In the genomic region with DNA sequence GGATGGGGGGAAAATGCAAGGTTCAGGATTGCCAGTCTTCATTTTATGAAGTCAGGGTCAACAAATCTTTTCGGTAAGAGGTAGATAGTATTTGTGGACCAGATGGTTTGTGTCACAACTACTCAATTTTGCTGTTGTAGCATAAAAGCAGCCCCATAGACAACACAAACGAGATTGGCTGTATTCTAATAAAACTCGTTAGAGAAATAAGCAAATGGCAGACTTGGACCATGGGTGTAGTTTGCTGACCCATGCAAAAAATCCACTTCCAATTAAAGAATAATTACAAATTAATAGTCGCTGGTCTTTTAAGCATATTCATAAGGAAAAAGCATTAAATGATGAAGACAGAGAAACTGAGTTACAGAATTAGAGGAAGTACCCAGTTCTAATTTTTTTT, we compare ENCODE assay signal across 1 cellular context.
TF ChIP-seq lines count a peak whose summit lies in the region.

No MANE protein-coding gene starts in this region.

TF ChIP-seq in K562, 482 proteins besides CTCF, POLR2A, EP300 and RAD21 (continued from another document):
- TF ChIP-seq, protein P1, sequence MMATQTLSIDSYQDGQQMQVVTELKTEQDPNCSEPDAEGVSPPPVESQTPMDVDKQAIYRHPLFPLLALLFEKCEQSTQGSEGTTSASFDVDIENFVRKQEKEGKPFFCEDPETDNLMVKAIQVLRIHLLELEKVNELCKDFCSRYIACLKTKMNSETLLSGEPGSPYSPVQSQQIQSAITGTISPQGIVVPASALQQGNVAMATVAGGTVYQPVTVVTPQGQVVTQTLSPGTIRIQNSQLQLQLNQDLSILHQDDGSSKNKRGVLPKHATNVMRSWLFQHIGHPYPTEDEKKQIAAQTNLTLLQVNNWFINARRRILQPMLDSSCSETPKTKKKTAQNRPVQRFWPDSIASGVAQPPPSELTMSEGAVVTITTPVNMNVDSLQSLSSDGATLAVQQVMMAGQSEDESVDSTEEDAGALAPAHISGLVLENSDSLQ (IDR thresholded peaks at IDR 0.05): no peak
- TF ChIP-seq CHD4 (IDR thresholded peaks at IDR 0.05; ENCODE audit: insufficient read depth, insufficient replicate concordance, low read depth, low read length, poor library complexity, severe bottlenecking) (no peak), SREBF2 (CRISPR knock-in tag; IDR thresholded peaks at IDR 0.05) (no peak), ETV6 (IDR thresholded peaks at IDR 0.05; ENCODE audit: borderline replicate concordance in 1 of 2, low read depth in 2 of 2, low read length in 1 of 2) (no peak), ETV6 (CRISPR knock-in tag; IDR thresholded peaks at IDR 0.05; ENCODE audit: borderline replicate concordance) (no peak), MAFG (tag; conservative IDR thresholded peaks at IDR 0.05) (0 out of 2 replicates have a peak, but pooled peaks have one; percentile 34), ZBTB34 (CRISPR knock-in tag; IDR thresholded peaks at IDR 0.05) (no peak), MTA3 (IDR thresholded peaks at IDR 0.05; ENCODE audit: borderline replicate concordance) (no peak), POU5F1 (IDR thresholded peaks at IDR 0.05; ENCODE audit: borderline replicate concordance, low read depth, low read length, partially characterized antibody) (no peak)
- TF ChIP-seq, protein P2, sequence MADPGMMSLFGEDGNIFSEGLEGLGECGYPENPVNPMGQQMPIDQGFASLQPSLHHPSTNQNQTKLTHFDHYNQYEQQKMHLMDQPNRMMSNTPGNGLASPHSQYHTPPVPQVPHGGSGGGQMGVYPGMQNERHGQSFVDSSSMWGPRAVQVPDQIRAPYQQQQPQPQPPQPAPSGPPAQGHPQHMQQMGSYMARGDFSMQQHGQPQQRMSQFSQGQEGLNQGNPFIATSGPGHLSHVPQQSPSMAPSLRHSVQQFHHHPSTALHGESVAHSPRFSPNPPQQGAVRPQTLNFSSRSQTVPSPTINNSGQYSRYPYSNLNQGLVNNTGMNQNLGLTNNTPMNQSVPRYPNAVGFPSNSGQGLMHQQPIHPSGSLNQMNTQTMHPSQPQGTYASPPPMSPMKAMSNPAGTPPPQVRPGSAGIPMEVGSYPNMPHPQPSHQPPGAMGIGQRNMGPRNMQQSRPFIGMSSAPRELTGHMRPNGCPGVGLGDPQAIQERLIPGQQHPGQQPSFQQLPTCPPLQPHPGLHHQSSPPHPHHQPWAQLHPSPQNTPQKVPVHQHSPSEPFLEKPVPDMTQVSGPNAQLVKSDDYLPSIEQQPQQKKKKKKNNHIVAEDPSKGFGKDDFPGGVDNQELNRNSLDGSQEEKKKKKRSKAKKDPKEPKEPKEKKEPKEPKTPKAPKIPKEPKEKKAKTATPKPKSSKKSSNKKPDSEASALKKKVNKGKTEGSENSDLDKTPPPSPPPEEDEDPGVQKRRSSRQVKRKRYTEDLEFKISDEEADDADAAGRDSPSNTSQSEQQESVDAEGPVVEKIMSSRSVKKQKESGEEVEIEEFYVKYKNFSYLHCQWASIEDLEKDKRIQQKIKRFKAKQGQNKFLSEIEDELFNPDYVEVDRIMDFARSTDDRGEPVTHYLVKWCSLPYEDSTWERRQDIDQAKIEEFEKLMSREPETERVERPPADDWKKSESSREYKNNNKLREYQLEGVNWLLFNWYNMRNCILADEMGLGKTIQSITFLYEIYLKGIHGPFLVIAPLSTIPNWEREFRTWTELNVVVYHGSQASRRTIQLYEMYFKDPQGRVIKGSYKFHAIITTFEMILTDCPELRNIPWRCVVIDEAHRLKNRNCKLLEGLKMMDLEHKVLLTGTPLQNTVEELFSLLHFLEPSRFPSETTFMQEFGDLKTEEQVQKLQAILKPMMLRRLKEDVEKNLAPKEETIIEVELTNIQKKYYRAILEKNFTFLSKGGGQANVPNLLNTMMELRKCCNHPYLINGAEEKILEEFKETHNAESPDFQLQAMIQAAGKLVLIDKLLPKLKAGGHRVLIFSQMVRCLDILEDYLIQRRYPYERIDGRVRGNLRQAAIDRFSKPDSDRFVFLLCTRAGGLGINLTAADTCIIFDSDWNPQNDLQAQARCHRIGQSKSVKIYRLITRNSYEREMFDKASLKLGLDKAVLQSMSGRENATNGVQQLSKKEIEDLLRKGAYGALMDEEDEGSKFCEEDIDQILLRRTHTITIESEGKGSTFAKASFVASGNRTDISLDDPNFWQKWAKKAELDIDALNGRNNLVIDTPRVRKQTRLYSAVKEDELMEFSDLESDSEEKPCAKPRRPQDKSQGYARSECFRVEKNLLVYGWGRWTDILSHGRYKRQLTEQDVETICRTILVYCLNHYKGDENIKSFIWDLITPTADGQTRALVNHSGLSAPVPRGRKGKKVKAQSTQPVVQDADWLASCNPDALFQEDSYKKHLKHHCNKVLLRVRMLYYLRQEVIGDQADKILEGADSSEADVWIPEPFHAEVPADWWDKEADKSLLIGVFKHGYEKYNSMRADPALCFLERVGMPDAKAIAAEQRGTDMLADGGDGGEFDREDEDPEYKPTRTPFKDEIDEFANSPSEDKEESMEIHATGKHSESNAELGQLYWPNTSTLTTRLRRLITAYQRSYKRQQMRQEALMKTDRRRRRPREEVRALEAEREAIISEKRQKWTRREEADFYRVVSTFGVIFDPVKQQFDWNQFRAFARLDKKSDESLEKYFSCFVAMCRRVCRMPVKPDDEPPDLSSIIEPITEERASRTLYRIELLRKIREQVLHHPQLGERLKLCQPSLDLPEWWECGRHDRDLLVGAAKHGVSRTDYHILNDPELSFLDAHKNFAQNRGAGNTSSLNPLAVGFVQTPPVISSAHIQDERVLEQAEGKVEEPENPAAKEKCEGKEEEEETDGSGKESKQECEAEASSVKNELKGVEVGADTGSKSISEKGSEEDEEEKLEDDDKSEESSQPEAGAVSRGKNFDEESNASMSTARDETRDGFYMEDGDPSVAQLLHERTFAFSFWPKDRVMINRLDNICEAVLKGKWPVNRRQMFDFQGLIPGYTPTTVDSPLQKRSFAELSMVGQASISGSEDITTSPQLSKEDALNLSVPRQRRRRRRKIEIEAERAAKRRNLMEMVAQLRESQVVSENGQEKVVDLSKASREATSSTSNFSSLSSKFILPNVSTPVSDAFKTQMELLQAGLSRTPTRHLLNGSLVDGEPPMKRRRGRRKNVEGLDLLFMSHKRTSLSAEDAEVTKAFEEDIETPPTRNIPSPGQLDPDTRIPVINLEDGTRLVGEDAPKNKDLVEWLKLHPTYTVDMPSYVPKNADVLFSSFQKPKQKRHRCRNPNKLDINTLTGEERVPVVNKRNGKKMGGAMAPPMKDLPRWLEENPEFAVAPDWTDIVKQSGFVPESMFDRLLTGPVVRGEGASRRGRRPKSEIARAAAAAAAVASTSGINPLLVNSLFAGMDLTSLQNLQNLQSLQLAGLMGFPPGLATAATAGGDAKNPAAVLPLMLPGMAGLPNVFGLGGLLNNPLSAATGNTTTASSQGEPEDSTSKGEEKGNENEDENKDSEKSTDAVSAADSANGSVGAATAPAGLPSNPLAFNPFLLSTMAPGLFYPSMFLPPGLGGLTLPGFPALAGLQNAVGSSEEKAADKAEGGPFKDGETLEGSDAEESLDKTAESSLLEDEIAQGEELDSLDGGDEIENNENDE (IDR thresholded peaks at IDR 0.05; ENCODE audit: low read depth, low read length): no peak
TF ChIP-seq in K562: peak in this region for 4.
